Comparison of ENCODE assay signal across 22 cellular contexts in genomic region chr11:4105916-4106315, GRCh38. TPM values are rescaled to one million over a fixed set of nuclear protein-coding genes. Genes with fewer than 3 reads are reported as not detected.
DNase-seq lines count a peak whose midpoint lies in the region; FAIRE-seq and TF ChIP-seq lines count a peak whose summit lies in the region.
"Had no signal": no experiment of that assay in that cellular context is flagged by ENCODE, and none has a peak within 500 bp of the region (broad histone marks: within the 10 kb centered on the region; RNA-seq: fewer than 3 reads in every experiment).

No MANE protein-coding gene starts in this region.

- H3K79me1 ChIP-seq in trophoblast cell (ENCODE audit: low read length), result no peaks in the 10 kb centered on the region

- in situ Hi-C loops in HAP-1 (cut with MboI; ENCODE audit: low sequenced_read_pairs), result no loop called here

- no peak overlapping the region for H3K27ac ChIP-seq in trophoblast cell (ENCODE audit: low read depth, low read length)
- no peak overlapping the region for H3K27ac ChIP-seq in prostate gland
- H3K27ac ChIP-seq: A549; BLaER1 treated with 17β-estradiol and CSF1 and Interleukin-3, amounts not matched to agents 10 nM and 100 nM; C4-2B had no signal

- no peak overlapping the region for H4K91ac ChIP-seq in trophoblast cell (ENCODE audit: low read depth, low read length)

- H3K79me2 ChIP-seq in trophoblast cell (ENCODE audit: control insufficient read depth, insufficient read depth, low read length, poor library complexity), result no peaks in the 10 kb centered on the region

- no peak overlapping the region for H2AK5ac ChIP-seq in trophoblast cell (ENCODE audit: low read length)

- H2BK120ac ChIP-seq in trophoblast cell (ENCODE audit: insufficient read depth, low read length, poor library complexity), result no peak overlapping the region

- H3K27me3 ChIP-seq in trophoblast cell (ENCODE audit: insufficient read depth, low read length) (no peaks in the 10 kb centered on the region), HAP-1 (ENCODE audit: low read depth) (no peaks in the 10 kb centered on the region), prostate gland (replicated peaks; ENCODE audit: insufficient read depth) (no peaks in the 10 kb centered on the region)
- H3K27me3 ChIP-seq: BLaER1 treated with 17β-estradiol and CSF1 and Interleukin-3, amounts not matched to agents 10 nM and 100 nM had no signal

- FAIRE-seq in H54 (lab: Jason Lieb, UNC), result peak; percentile 11
- FAIRE-seq: A549, D721Med, G401.6, GM12891, GM19239 had no signal

- no peak overlapping the region for H2BK12ac ChIP-seq in trophoblast cell (ENCODE audit: low read length)

- no peak overlapping the region for H2BK5ac ChIP-seq in trophoblast cell (ENCODE audit: low read depth, low read length, poor library complexity)

- no CpG with 5 or more reads among the region's 1 CpG for WGBS in trophoblast cell (ENCODE audit: extremely low coverage, insufficient coverage, insufficient read length)
- 91% methylated on average over 1 of the region's 1 CpG for WGBS in prostate gland

- no peak overlapping the region for H3K23ac ChIP-seq in trophoblast cell (ENCODE audit: low read length)

- intact Hi-C loops in prostate gland (cut with DNase I), result no loop called here

- H2AFZ ChIP-seq in trophoblast cell (ENCODE audit: insufficient read depth, low read length, poor library complexity), result no peak overlapping the region

- H3K36me3 ChIP-seq in trophoblast cell (ENCODE audit: control insufficient read depth in 1 of 2, insufficient read depth in 2 of 2, low read length in 2 of 2), result peaks cover 21 to 22% of the 10 kb centered on the region in 2 experiments
- peaks cover 64% of the 10 kb centered on the region for H3K36me3 ChIP-seq in HAP-1 (replicated peaks)
- H3K36me3 ChIP-seq in prostate gland, result no peaks in the 10 kb centered on the region

- no peaks in the 10 kb centered on the region for H3K9me3 ChIP-seq in trophoblast cell (ENCODE audit: insufficient read depth, low read depth, low read length)
- H3K9me3 ChIP-seq in HAP-1, result no peaks in the 10 kb centered on the region
- no peaks in the 10 kb centered on the region for H3K9me3 ChIP-seq in prostate gland
- H3K9me3 ChIP-seq: A549; BLaER1 treated with 17β-estradiol and CSF1 and Interleukin-3, amounts not matched to agents 10 nM and 100 nM; Caco-2 had no signal

- H3K14ac ChIP-seq in trophoblast cell (ENCODE audit: low read length), result no peak overlapping the region

- H3K4me1 ChIP-seq in trophoblast cell (ENCODE audit: control insufficient read depth in 1 of 2, insufficient read depth in 2 of 2, low read length in 2 of 2) (no peaks in the 10 kb centered on the region), HAP-1 (peaks cover 4% of the 10 kb centered on the region), prostate gland (replicated peaks) (no peaks in the 10 kb centered on the region)
- H3K4me1 ChIP-seq: A549, Caco-2 had no signal

- H4K12ac ChIP-seq in trophoblast cell (ENCODE audit: low read depth, low read length), result no peak overlapping the region

- no peak overlapping the region for H3K4ac ChIP-seq in trophoblast cell (ENCODE audit: low read depth, low read length)

- no peak overlapping the region for H3K18ac ChIP-seq in trophoblast cell (ENCODE audit: low read length)

- no peak overlapping the region for H3K4me2 ChIP-seq in trophoblast cell (ENCODE audit: low read length)
- H3K4me2 ChIP-seq: A549; BLaER1 treated with 17β-estradiol and CSF1 and Interleukin-3, amounts not matched to agents 10 nM and 100 nM had no signal

- H3K4me3 ChIP-seq in trophoblast cell (ENCODE audit: low read depth, low read length) (no peak overlapping the region), HAP-1 (no peak overlapping the region), prostate gland (no peak overlapping the region)
- H3K4me3 ChIP-seq: A549; BLaER1 treated with 17β-estradiol and CSF1 and Interleukin-3, amounts not matched to agents 10 nM and 100 nM had no signal

- DNase-seq in H54 (ENCODE audit: insufficient read length, low spot score) (no peak), LHCN-M2 (ENCODE audit: low read depth) (peak; percentile 36), left kidney (ENCODE audit: low read depth, low spot score) (peak; percentile 31), trophoblast cell (no peak), HAP-1 (ENCODE audit: low spot score in 2 of 2) (no peak), prostate gland (ENCODE audit: low spot score) (no peak), 8988T (no peak)
- no peak for DNase-seq in stimulated activated naive CD4-positive, alpha-beta T cell treated with Interleukin-2 at 50 U/mL for 16 hours (lab: John Stamatoyannopoulos, UW)
- DNase-seq: AML-193; Caco-2; Calu3; CD4-positive, alpha-beta T cell; CD8-positive, alpha-beta T cell; DMS79 treated with DMSO at 0.1 percent for 48 hours; GF-D8 had no signal

- no peak for TF ChIP-seq CTCF in prostate gland (IDR thresholded peaks at IDR 0.05)

- no peak overlapping the region for H3K9ac ChIP-seq in trophoblast cell (ENCODE audit: low read length)
- H3K9ac ChIP-seq: BLaER1 treated with 17β-estradiol and CSF1 and Interleukin-3, amounts not matched to agents 10 nM and 100 nM had no signal

- H4K8ac ChIP-seq in trophoblast cell (ENCODE audit: low read depth, low read length), result peak overlapping the region; percentile 19

- no peak for TF ChIP-seq POLR2A in H54 (IDR thresholded peaks at IDR 0.05; ENCODE audit: low read depth, low read length)
- no peak for TF ChIP-seq POLR2A in prostate gland (IDR thresholded peaks at IDR 0.05)

RNA-seq across cellular contexts. Expression of gene RRM1, which starts 11.3 kb away (rescaled TPM):
- total RNA-seq in LHCN-M2 (2014; rRNA removed) (186 and 200 TPM in 2 replicates), prostate gland (10 to 100 TPM; 32.6 to 61.8 TPM)
- polyA plus RNA-seq in LHCN-M2 (2012), result 68.0 TPM
- 63.0 and 64.3 TPM in 2 replicates for polyA plus RNA-seq in trophoblast cell (2013)

Comparison
In these comparisons a context has a peak if more than half of its experiments do, and no peak if none do; other contexts are left out.
1. DNase-seq: peak in LHCN-M2 (single experiment) and left kidney (single experiment); none in H54 (single experiment), trophoblast cell (0 of 2), stimulated activated naive CD4-positive, alpha-beta T cell treated with Interleukin-2 at 50 U/mL for 16 hours (single experiment), HAP-1 (0 of 2), prostate gland (single experiment) and 8988T (single experiment).